In the genomic region with DNA sequence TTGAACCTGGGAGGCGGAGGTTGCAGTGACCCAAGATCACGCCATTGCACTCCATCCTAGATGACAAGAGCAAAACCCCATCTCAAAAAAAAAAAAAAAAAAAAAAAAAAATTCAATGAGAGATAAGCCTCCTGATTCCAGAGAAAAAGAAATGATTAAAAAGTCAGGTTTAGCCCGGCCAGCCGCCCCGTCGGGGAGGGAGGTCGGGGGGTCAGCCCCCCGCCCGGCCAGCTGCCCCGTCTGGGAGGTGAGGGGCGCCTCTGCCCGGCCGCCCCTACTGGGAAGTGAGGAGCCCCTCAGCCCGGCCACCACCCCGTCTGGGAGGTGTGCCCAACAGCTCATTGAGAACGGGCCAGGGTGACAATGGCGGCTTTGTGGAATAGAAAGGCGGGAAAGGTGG, we compare ENCODE assay signal across 2 cellular contexts. TPM values are rescaled to one million over a fixed set of nuclear protein-coding genes. Genes with fewer than 3 reads are reported as not detected.
"Had no signal": no experiment of that assay in that cellular context is flagged by ENCODE, and none has a peak within 500 bp of the region (broad histone marks: within the 10 kb centered on the region; RNA-seq: fewer than 3 reads in every experiment).

No MANE protein-coding gene starts in this region.

RNA-seq across cellular contexts. Expression of a gene that starts 49.4 kb away (rescaled TPM):
- total RNA-seq: OCI-LY7, PC-9 had no signal
